Comparison of ENCODE assay signal across 10 cellular contexts in genomic region chr1:206495493-206496046, GRCh38. TPM values are rescaled to one million over a fixed set of nuclear protein-coding genes. Genes with fewer than 3 reads are reported as not detected.
A peak's percentile ranks its signal among the peaks of the same experiment; 100 is the strongest.
DNase-seq lines count a peak whose midpoint lies in the region; ATAC-seq, FAIRE-seq and TF ChIP-seq lines count a peak whose summit lies in the region.
"Had no signal": no experiment of that assay in that cellular context is flagged by ENCODE, and none has a peak within 500 bp of the region (broad histone marks: within the 10 kb centered on the region; RNA-seq: fewer than 3 reads in every experiment).

No MANE protein-coding gene starts in this region.

- peak; percentile 66 for FAIRE-seq in GM18507 (lab: Jason Lieb, UNC)

- DNase-seq in GM18507 (ENCODE audit: extremely low spot score, insufficient read length, low read depth) (no peak), activated B cell treated with CpG ODN at 0.5 μM for 24 hours (no peak), naive B cell (no peak), NCI-H2081 treated with DMSO at 0.1 percent for 48 hours (lab: John Stamatoyannopoulos, UW) (no peak), T-helper 2 cell (no peak), DMS114 treated with DMSO at 0.1 percent for 48 hours (lab: John Stamatoyannopoulos, UW; ENCODE audit: unreplicated experiment) (no peak), D341Med (ENCODE audit: low spot score) (no peak)
- DNase-seq: brain microvascular endothelial cell, NCI-H510A treated with DMSO at 0.1 percent for 48 hours had no signal

- CTCF ChIA-PET in activated B cell treated with CpG ODN at 0.5 μM for 24 hours (lab: Charles Lee) = interaction anchor here (0.8 to 2.3 kb wide), 12 partner anchors 10 to 438 kb away, joined by 3 to 20 read pairs (median 4); no protein-coding TSS in a partner anchor

- POLR2A ChIA-PET in activated B cell treated with CpG ODN at 0.5 μM for 24 hours (lab: Charles Lee) = interaction anchor here (0.5 to 3.9 kb wide), 8 partner anchors 12 to 88 kb away, joined by 4 to 22 read pairs (median 4); partner anchors contain the start of genes IKBKE and RASSF5

- H3K4me1 Mint-ChIP-seq in activated B cell treated with CpG ODN at 0.5 μM for 24 hours (peaks cover 44% of the 10 kb centered on the region), naive B cell (peaks cover 38 to 45% (median 42%) of the 10 kb centered on the region in 3 donors)

- H3K9me3 Mint-ChIP-seq in activated B cell treated with CpG ODN at 0.5 μM for 24 hours (no peaks in the 10 kb centered on the region), naive B cell (no peaks in the 10 kb centered on the region)

- H3K27me3 Mint-ChIP-seq in activated B cell treated with CpG ODN at 0.5 μM for 24 hours (no peaks in the 10 kb centered on the region), naive B cell (no peaks in the 10 kb centered on the region)

- H3K36me3 Mint-ChIP-seq in activated B cell treated with CpG ODN at 0.5 μM for 24 hours (ENCODE audit: low read depth) (peaks cover 53% of the 10 kb centered on the region), naive B cell (peaks cover 7 to 20% of the 10 kb centered on the region in 2 donors)

- H3K27ac Mint-ChIP-seq in activated B cell treated with CpG ODN at 0.5 μM for 24 hours = peak overlapping the region; percentile 84
- peak overlapping the region in 5 of 6 donors; percentile 3 to 94 (median 80) for H3K27ac Mint-ChIP-seq in naive B cell

- TF ChIP-seq CTCF in activated B cell treated with CpG ODN at 0.5 μM for 24 hours (IDR thresholded peaks at IDR 0.05) = no peak

- ATAC-seq in HG02759 (IDR thresholded peaks at IDR 0.05; ENCODE audit: unreplicated experiment) (peak; percentile 4), activated B cell treated with CpG ODN at 0.5 μM for 24 hours (ENCODE audit: low read depth) (peak; percentile 29), naive B cell (ENCODE audit: low read depth in 2 of 2) (peak in 1 of 2 donors; percentile 26)

- intact Hi-C loops in activated B cell treated with CpG ODN at 0.5 μM for 24 hours (cut with micrococcal nuclease) = loop anchor here (1.0 kb wide), 1 partner anchor 12 kb away; the partner anchor contains the start of gene RASSF5

- H3K4me3 Mint-ChIP-seq in activated B cell treated with CpG ODN at 0.5 μM for 24 hours (peak overlapping the region; percentile 58), naive B cell (peak overlapping the region in 6 of 8 donors; percentile 9 to 85 (median 72))

RNA-seq across cellular contexts. Expression of gene RASSF5, which starts 11.8 kb away (rescaled TPM):
- 114 and 116 TPM in 2 replicates for total RNA-seq in activated B cell treated with CpG ODN at 0.5 μM for 24 hours
- 100 to 1,000 TPM; 116 to 166 (median 146) TPM for polyA plus RNA-seq in naive B cell (ENCODE audit: low read depth in 6 of 6)

RNA-seq across cellular contexts. Expression of gene IKBKE, which starts 25.3 kb away (rescaled TPM):
- 52.9 and 56.3 TPM in 2 replicates for total RNA-seq in activated B cell treated with CpG ODN at 0.5 μM for 24 hours
- 10 to 100 TPM in 5 of 6 donors, 1 to 10 TPM in 1; 10.0 to 32.6 (median 14.2) TPM for polyA plus RNA-seq in naive B cell (ENCODE audit: low read depth in 6 of 6)
